In the genomic region with DNA sequence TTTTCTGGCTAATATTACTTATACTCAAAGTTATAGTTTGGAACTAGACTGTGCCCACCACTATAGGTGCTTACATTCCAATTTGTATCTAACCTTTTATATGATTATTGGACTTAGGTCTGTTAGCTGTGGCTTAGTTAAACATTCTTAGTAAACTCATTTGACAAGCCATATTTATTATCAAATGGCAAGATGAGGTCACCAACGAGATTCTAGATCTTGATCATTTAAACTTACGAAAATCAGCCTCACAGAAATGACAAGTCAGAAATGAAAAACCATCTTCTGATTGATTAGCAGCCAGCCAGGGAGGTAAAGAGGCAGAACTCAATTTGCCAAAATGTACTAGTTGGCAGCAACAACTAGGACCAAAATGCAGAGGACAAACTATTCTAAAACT, we compare ENCODE assay signal across 19 cellular contexts.
A peak's percentile ranks its signal among the peaks of the same experiment; 100 is the strongest.
DNase-seq lines count a peak whose midpoint lies in the region; ATAC-seq, FAIRE-seq and TF ChIP-seq lines count a peak whose summit lies in the region.
"Had no signal": no experiment of that assay in that cellular context is flagged by ENCODE, and none has a peak within 500 bp of the region (broad histone marks: within the 10 kb centered on the region; RNA-seq: fewer than 3 reads in every experiment).

No MANE protein-coding gene starts in this region.

- H3K79me2 ChIP-seq in DOHH2 (ENCODE audit: control insufficient read depth, low read length) = peaks cover 6% of the 10 kb centered on the region; the same call in 1 of the 2 replicates

- intact Hi-C loops in heart right ventricle (cut with DNase I) (loop anchor here in 3 of 10 donors (10.0 kb wide), 1 partner anchor 97 kb away; the partner anchor contains the start of gene STK17B (in 3 of the 3)), breast epithelium (cut with DNase I; ENCODE audit: low total_unique reads) (no loop called here)

- TF ChIP-seq POLR2A in H54 (IDR thresholded peaks at IDR 0.05; ENCODE audit: low read depth, low read length) = no peak
- TF ChIP-seq POLR2A in breast epithelium (IDR thresholded peaks at IDR 0.05) = no peak

- H3K4me1 Mint-ChIP-seq in activated T-cell treated with anti-CD3 and anti-CD28 coated beads, Interleukin-2, amount 50 U/mL, for 24 hours (ENCODE audit: low read depth) = peaks cover 80% of the 10 kb centered on the region

- 93 to 94% methylated on average over 2 of the region's 2 CpGs for WGBS in heart right ventricle, 2 donors

- H3K27me3 ChIP-seq in DOHH2 (ENCODE audit: control insufficient read depth, low read length) = no peaks in the 10 kb centered on the region
- H3K27me3 ChIP-seq in heart right ventricle = no peaks in the 10 kb centered on the region
- H3K27me3 ChIP-seq in breast epithelium = no peaks in the 10 kb centered on the region
- H3K27me3 ChIP-seq: BLaER1 treated with 17β-estradiol and CSF1 and Interleukin-3, amounts not matched to agents 10 nM and 100 nM had no signal

- H3F3A ChIP-seq in DOHH2 (ENCODE audit: control insufficient read depth, insufficient read depth) = peaks cover 60% of the 10 kb centered on the region

- H3K4me3 Mint-ChIP-seq in activated T-cell treated with anti-CD3 and anti-CD28 coated beads, Interleukin-2, amount 50 U/mL, for 24 hours = no peak overlapping the region
- H3K4me3 Mint-ChIP-seq: CD8-positive, alpha-beta T cell; HFFc6 had no signal

- H3K27ac ChIP-seq in DOHH2 (ENCODE audit: low read depth, low read length) = peak overlapping the region; percentile 92
- H3K27ac ChIP-seq in heart right ventricle = no peak overlapping the region
- H3K27ac ChIP-seq in breast epithelium = no peak overlapping the region
- H3K27ac ChIP-seq: BLaER1 treated with 17β-estradiol and CSF1 and Interleukin-3, amounts not matched to agents 10 nM and 100 nM; GM23248; HL-60 had no signal

- H3K36me3 ChIP-seq in DOHH2 (ENCODE audit: control insufficient read depth, low read length) (peaks cover 3% of the 10 kb centered on the region; the same call in 1 of the 2 replicates), heart right ventricle (peaks cover 0 to 76% (median 0%) of the 10 kb centered on the region in 9 donors), breast epithelium (no peaks in the 10 kb centered on the region)
- H3K36me3 ChIP-seq: BLaER1 treated with 17β-estradiol and CSF1 and Interleukin-3, amounts not matched to agents 10 nM and 100 nM had no signal

- no peaks in the 10 kb centered on the region for H3K36me3 Mint-ChIP-seq in activated T-cell treated with anti-CD3 and anti-CD28 coated beads, Interleukin-2, amount 50 U/mL, for 24 hours (ENCODE audit: low read depth)
- H3K36me3 Mint-ChIP-seq: CD8-positive, alpha-beta T cell had no signal

- H4K20me1 ChIP-seq in DOHH2 (ENCODE audit: control insufficient read depth, insufficient read depth, low read depth, low read length) = no peaks in the 10 kb centered on the region
- H4K20me1 ChIP-seq: BLaER1 treated with 17β-estradiol and CSF1 and Interleukin-3, amounts not matched to agents 10 nM and 100 nM had no signal

- H3K9me3 ChIP-seq in DOHH2 (ENCODE audit: control insufficient read depth, insufficient read depth, low read length) (no peaks in the 10 kb centered on the region), heart right ventricle (no peaks in the 10 kb centered on the region), breast epithelium (no peaks in the 10 kb centered on the region)
- H3K9me3 ChIP-seq: BLaER1 treated with 17β-estradiol and CSF1 and Interleukin-3, amounts not matched to agents 10 nM and 100 nM had no signal

- H3K4me2 ChIP-seq in DOHH2 (ENCODE audit: low read length) = peak overlapping the region; percentile 63
- H3K4me2 ChIP-seq: BLaER1 treated with 17β-estradiol and CSF1 and Interleukin-3, amounts not matched to agents 10 nM and 100 nM had no signal

- no peaks in the 10 kb centered on the region for H3K9me3 Mint-ChIP-seq in activated T-cell treated with anti-CD3 and anti-CD28 coated beads, Interleukin-2, amount 50 U/mL, for 24 hours
- H3K9me3 Mint-ChIP-seq: CD8-positive, alpha-beta T cell; HFFc6 had no signal

- H3K4me3 ChIP-seq in DOHH2 (ENCODE audit: low read length) = 0 out of 2 replicates have a peak overlapping the region, but pooled peaks have one; percentile 21
- no peak overlapping the region for H3K4me3 ChIP-seq in heart right ventricle
- H3K4me3 ChIP-seq in breast epithelium = no peak overlapping the region
- H3K4me3 ChIP-seq: BLaER1 treated with 17β-estradiol and CSF1 and Interleukin-3, amounts not matched to agents 10 nM and 100 nM; GM12878; GM23248 had no signal

- TF ChIP-seq CTCF in DOHH2 (IDR thresholded peaks at IDR 0.05; ENCODE audit: low read depth, low read length, poor library complexity, severe bottlenecking) (no peak), heart right ventricle (IDR thresholded peaks at IDR 0.05) (no peak), breast epithelium (IDR thresholded peaks at IDR 0.05) (no peak)

- peak; percentile 74 for FAIRE-seq in H54 (lab: Jason Lieb, UNC)
- FAIRE-seq: GM12878 had no signal

- peak overlapping the region; percentile 41 for H3K27ac Mint-ChIP-seq in activated T-cell treated with anti-CD3 and anti-CD28 coated beads, Interleukin-2, amount 50 U/mL, for 24 hours
- H3K27ac Mint-ChIP-seq: CD8-positive, alpha-beta T cell; HFFc6 had no signal

- ATAC-seq in heart right ventricle = no peak
- ATAC-seq: CD8-positive, alpha-beta T cell; GM12878; HCT116 had no signal

- DNase-seq in activated T-cell treated with anti-CD3 and anti-CD28 coated beads, Interleukin-2, amount 50 U/mL, for 24 hours = no peak
- no peak for DNase-seq in activated T-cell treated with anti-CD3 and anti-CD28 coated beads, Interleukin-2, amount 50 U/mL, for 48 hours
- no peak for DNase-seq in H54 (ENCODE audit: insufficient read length, low spot score)
- DNase-seq in heart right ventricle = no peak
- DNase-seq in breast epithelium (ENCODE audit: low spot score in 2 of 2) = no peak
- DNase-seq in OCI-M1 (lab: John Stamatoyannopoulos, UW) = no peak
- DNase-seq: 8988T; Calu3; CD8-positive, alpha-beta T cell; DMS79 treated with DMSO at 0.1 percent for 48 hours; EL; GM23248; H7; HFFc6 had no signal

- H3K27me3 Mint-ChIP-seq in activated T-cell treated with anti-CD3 and anti-CD28 coated beads, Interleukin-2, amount 50 U/mL, for 24 hours = no peaks in the 10 kb centered on the region

- H3K4me1 ChIP-seq in DOHH2 (ENCODE audit: control insufficient read depth, low read length) (peaks cover 100% of the 10 kb centered on the region), heart right ventricle (peaks cover 0 to 68% (median 41%) of the 10 kb centered on the region in 9 donors), breast epithelium (peaks cover 0 to 6% of the 10 kb centered on the region in 2 donors)

- H3K9me2 ChIP-seq in DOHH2 (replicated peaks; ENCODE audit: control insufficient read depth, low read length) = no peaks in the 10 kb centered on the region
